Comparison of ENCODE assay signal across 18 cellular contexts in the genomic region with DNA sequence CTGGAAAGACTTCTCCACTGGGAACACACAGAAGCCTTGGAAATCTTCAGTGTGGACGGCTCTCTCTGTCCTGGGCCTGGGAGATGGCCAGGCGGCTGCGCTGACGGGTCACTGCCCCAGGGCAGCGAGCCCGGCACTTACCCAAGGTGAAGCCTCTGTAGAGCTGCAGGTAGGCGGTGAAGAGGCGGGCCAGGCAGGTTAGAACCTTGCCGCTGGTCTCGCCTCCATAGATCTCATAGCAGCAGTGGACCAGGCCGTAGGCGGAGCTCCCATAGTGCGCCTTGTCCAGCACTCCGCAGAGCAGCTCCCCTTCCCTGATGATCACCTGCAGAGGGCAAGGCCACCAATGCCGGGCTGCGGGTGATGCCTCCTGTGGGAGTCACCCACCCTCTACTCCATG. TPM values are rescaled to one million over a fixed set of nuclear protein-coding genes. Genes with fewer than 3 reads are reported as not detected.
DNase-seq lines count a peak whose midpoint lies in the region; ATAC-seq, FAIRE-seq and TF ChIP-seq lines count a peak whose summit lies in the region.
"Had no signal": no experiment of that assay in that cellular context is flagged by ENCODE, and none has a peak within 500 bp of the region (broad histone marks: within the 10 kb centered on the region; RNA-seq: fewer than 3 reads in every experiment).

No MANE protein-coding gene starts in this region.

- 98% methylated on average over 16 of the region's 16 CpGs for WGBS in sigmoid colon, 2 donors

- no peak for TF ChIP-seq EP300 in sigmoid colon (IDR thresholded peaks at IDR 0.05)

- no peak for TF ChIP-seq CTCF in RWPE2 (IDR thresholded peaks at IDR 0.05; ENCODE audit: poor library complexity, severe bottlenecking)
- TF ChIP-seq CTCF in sigmoid colon (IDR thresholded peaks at IDR 0.05), result no peak

- H3K9me3 ChIP-seq in RWPE2 (ENCODE audit: severe bottlenecking), result no peaks in the 10 kb centered on the region
- no peaks in the 10 kb centered on the region for H3K9me3 ChIP-seq in sigmoid colon
- H3K9me3 ChIP-seq: BLaER1, HAP-1 had no signal

- ATAC-seq in RWPE2 (ENCODE audit: low read depth) (no peak), HG02852 (IDR thresholded peaks at IDR 0.05; ENCODE audit: unreplicated experiment) (no peak)

- TF ChIP-seq POLR2A in sigmoid colon (IDR thresholded peaks at IDR 0.05), result no peak
- TF ChIP-seq POLR2A in GM12892 (IDR thresholded peaks at IDR 0.05; ENCODE audit: low read depth, low read length), result no peak

- peak; percentile 56 for DNase-seq in activated effector memory CD4-positive, alpha-beta T cell treated with anti-CD3 and anti-CD28 coated beads, Interleukin-2, amount 50 U/mL, for 16 hours
- DNase-seq in activated effector memory CD4-positive, alpha-beta T cell treated with Interleukin-2 at 50 U/mL for 16 hours, result no peak
- peak; percentile 39 for DNase-seq in RWPE2 (ENCODE audit: low spot score)
- DNase-seq in islet precursor cell, result peak; percentile 49
- DNase-seq in sigmoid colon, result peak; percentile 43
- no peak for DNase-seq in GM12892 (ENCODE audit: insufficient read length)
- DNase-seq: CD4-positive, alpha-beta memory T cell; DMS153; GDM1; NCI-H1048; NCI-H1436; NCI-H1930; NCI-H226; NCI-H524 had no signal

- no peak for FAIRE-seq in GM12892 (lab: Jason Lieb, UNC)

- H3K27ac ChIP-seq in RWPE2 (ENCODE audit: poor library complexity, severe bottlenecking) (no peak overlapping the region), sigmoid colon (no peak overlapping the region)
- H3K27ac ChIP-seq: BLaER1, HL-60 had no signal

- intact Hi-C loops in sigmoid colon (cut with DNase I), result no loop called here

- H3K27me3 ChIP-seq in RWPE2 (ENCODE audit: insufficient read depth, poor library complexity, severe bottlenecking) (no peaks in the 10 kb centered on the region), sigmoid colon (no peaks in the 10 kb centered on the region)
- H3K27me3 ChIP-seq: BLaER1 had no signal

- H3K4me1 ChIP-seq in RWPE2 (ENCODE audit: insufficient read depth, poor library complexity, severe bottlenecking) (no peaks in the 10 kb centered on the region), sigmoid colon (peaks cover 0 to 6% (median 2%) of the 10 kb centered on the region in 4 donors)
- H3K4me1 ChIP-seq: BLaER1, HAP-1 had no signal

- H3K4me3 ChIP-seq in RWPE2 (ENCODE audit: severe bottlenecking) (no peak overlapping the region), sigmoid colon (no peak overlapping the region)
- H3K4me3 ChIP-seq: BLaER1, HAP-1 had no signal

- peaks cover 73% of the 10 kb centered on the region for H3K36me3 ChIP-seq in RWPE2 (ENCODE audit: low read depth)
- H3K36me3 ChIP-seq in sigmoid colon, result peaks cover 0 to 89% (median 38%) of the 10 kb centered on the region in 4 donors

RNA-seq across cellular contexts. Expression of a gene that starts 53.0 kb away (rescaled TPM):
- 10 to 100 TPM in 3 of 4 donors, 1 to 10 TPM in 1; 7.1 to 17.9 (median 12.7) TPM for total RNA-seq in sigmoid colon
- polyA plus RNA-seq in sigmoid colon, result 10 to 100 TPM in 1 of 3 donors, 1 to 10 TPM in 2; 1.2 to 10.1 (median 2.3) TPM
- polyA plus RNA-seq in GM12892 (2012; ENCODE audit: missing spikeins), result 16.7 TPM

RNA-seq across cellular contexts. Expression of a gene that starts 53.4 kb away (rescaled TPM):
- total RNA-seq in sigmoid colon, result 10 to 100 TPM; 44.9 to 94.2 (median 58.7) TPM
- 10 to 100 TPM in 2 of 3 donors, 1 to 10 TPM in 1; 7.8 to 31.8 (median 16.6) TPM for polyA plus RNA-seq in sigmoid colon
- 91.4 TPM for polyA plus RNA-seq in GM12892 (2012; ENCODE audit: missing spikeins)

Comparison
In these comparisons a context has a peak if more than half of its experiments do, and no peak if none do; other contexts are left out.
1. DNase-seq: peak in activated effector memory CD4-positive, alpha-beta T cell treated with anti-CD3 and anti-CD28 coated beads, Interleukin-2, amount 50 U/mL, for 16 hours (single experiment), RWPE2 (single experiment), islet precursor cell (single experiment) and sigmoid colon (single experiment); none in activated effector memory CD4-positive, alpha-beta T cell treated with Interleukin-2 at 50 U/mL for 16 hours (single experiment) and GM12892 (single experiment).